28 cellular contexts compared by ENCODE assay signal in genomic region chr7:38727184-38727940, GRCh38.
"Had no signal": no experiment of that assay in that cellular context is flagged by ENCODE, and none has a peak within 500 bp of the region (broad histone marks: within the 10 kb centered on the region; RNA-seq: fewer than 3 reads in every experiment).

No MANE protein-coding gene starts in this region.

- H3K27ac Mint-ChIP-seq: activated naive CD8-positive, alpha-beta T cell treated with anti-CD3 and anti-CD28 coated beads, Interleukin-2, amount 50 U/mL, for 24 hours; T-helper 1 cell treated with Interleukin-12 subunit alpha and Interleukin-12 subunit beta and Interleukin-4 antibody, amounts not matched to agents 30 μg/mL and 1 μg/mL, for 36 hours; WTC11 had no signal

- H3K4me3 ChIP-seq: ascending aorta, Peyer's patch, SJSA1 had no signal

- H3K4me1 Mint-ChIP-seq: activated naive CD8-positive, alpha-beta T cell treated with anti-CD3 and anti-CD28 coated beads, Interleukin-2, amount 50 U/mL, for 24 hours had no signal

- DNase-seq: activated CD4-positive, alpha-beta T cell treated with anti-CD3 and anti-CD28 coated beads for 48 hours; activated CD4-positive, alpha-beta T cell treated with anti-CD3 and anti-CD28 coated beads, Interleukin-2, amount 50 U/mL, for 48 hours; activated CD4-positive, CD25-positive, alpha-beta regulatory T cell treated with anti-CD3 and anti-CD28 coated beads, Interleukin-2, amount 50 U/mL, for 72 hours; activated CD8-positive, alpha-beta memory T cell treated with anti-CD3 and anti-CD28 coated beads for 24 hours; activated effector memory CD4-positive, alpha-beta T cell treated with anti-CD3 and anti-CD28 coated beads, Interleukin-2, amount 50 U/mL, for 16 hours; activated naive CD4-positive, alpha-beta T cell treated with Interleukin-2 at 50 U/mL for 16 hours; activated naive CD8-positive, alpha-beta T cell treated with anti-CD3 and anti-CD28 coated beads, Interleukin-2, amount 50 U/mL, for 24 hours; activated T-cell treated with anti-CD3 and anti-CD28 coated beads, Interleukin-2, amount 50 U/mL, for 4 hours; amniotic stem cell; cerebellar nuclear complex; KG1; MM.1S; NCI-H1105; NCI-H1436; NCI-H187; NCI-H2081 treated with DMSO at 0.1 percent for 48 hours; NCI-H446; NCI-H524; NCI-H748 treated with DMSO at 0.1 percent for 48 hours; OCI-M1; Peyer's patch; Right ventricle myocardium superior had no signal

- H3K9me3 Mint-ChIP-seq: activated naive CD4-positive, alpha-beta T cell treated with anti-CD3 and anti-CD28 coated beads, Interleukin-2, amount 50 U/mL, for 72 hours; activated naive CD8-positive, alpha-beta T cell treated with anti-CD3 and anti-CD28 coated beads, Interleukin-2, amount 50 U/mL, for 24 hours; activated T-cell treated with anti-CD3 and anti-CD28 coated beads, Interleukin-2, amount 50 U/mL, for 4 hours; T-helper 1 cell treated with Interleukin-12 subunit alpha and Interleukin-12 subunit beta and Interleukin-4 antibody, amounts not matched to agents 30 μg/mL and 1 μg/mL, for 36 hours; WTC11 had no signal

- H3K27ac ChIP-seq: ascending aorta, Peyer's patch, RWPE1, SJSA1 had no signal

- H3K27me3 Mint-ChIP-seq: activated naive CD8-positive, alpha-beta T cell treated with anti-CD3 and anti-CD28 coated beads, Interleukin-2, amount 50 U/mL, for 24 hours had no signal

- H3K4me1 ChIP-seq: ascending aorta, Peyer's patch, SJSA1 had no signal

- H3K27me3 ChIP-seq: ascending aorta, Peyer's patch, SJSA1 had no signal

- H3K4me3 Mint-ChIP-seq: activated naive CD8-positive, alpha-beta T cell treated with anti-CD3 and anti-CD28 coated beads, Interleukin-2, amount 50 U/mL, for 24 hours; activated T-cell treated with anti-CD3 and anti-CD28 coated beads, Interleukin-2, amount 50 U/mL, for 4 hours; T-helper 1 cell treated with Interleukin-12 subunit alpha and Interleukin-12 subunit beta and Interleukin-4 antibody, amounts not matched to agents 30 μg/mL and 1 μg/mL, for 36 hours; WTC11 had no signal

- H3K9me3 ChIP-seq: ascending aorta, Peyer's patch, SJSA1 had no signal
